ENCODE assay signal across 19 cellular contexts in genomic region chr19:5103812-5104410, GRCh38.
A peak's percentile ranks its signal among the peaks of the same experiment; 100 is the strongest.
DNase-seq lines count a peak whose midpoint lies in the region; ATAC-seq and TF ChIP-seq lines count a peak whose summit lies in the region.
"Had no signal": no experiment of that assay in that cellular context is flagged by ENCODE, and none has a peak within 500 bp of the region (broad histone marks: within the 10 kb centered on the region; RNA-seq: fewer than 3 reads in every experiment).

No MANE protein-coding gene starts in this region.

- peak overlapping the region; percentile 19 for H3K27ac ChIP-seq in cingulate gyrus (ENCODE audit: low read depth, low read length)
- peak overlapping the region; percentile 18 to 69 for H3K27ac ChIP-seq in thoracic aorta
- H3K27ac ChIP-seq: colonic mucosa, parathyroid adenoma had no signal

- peaks cover 20% of the 10 kb centered on the region for H3K9me3 Mint-ChIP-seq in activated T-helper 2 cell treated with anti-CD3 and anti-CD28 coated beads, Interferon-gamma antibody, Interleukin-2, Interleukin-4, amounts not matched to agents 10 μg/mL and 5 μg/mL and 100 μg/mL, durations not matched to agents 14 hours and 24 hours and 36 hours

- DNase-seq in NCI-H1092 treated with DMSO at 0.1 percent for 48 hours (lab: John Stamatoyannopoulos, UW) (peak; percentile 20), NCI-H1092 (lab: John Stamatoyannopoulos, UW) (no peak), left lobe of liver (ENCODE audit: low spot score) (no peak), thoracic aorta (ENCODE audit: low spot score) (no peak), dedifferentiated amniotic fluid mesenchymal stem cell (ENCODE audit: extremely low spot score) (no peak), putamen (ENCODE audit: low spot score) (no peak)
- DNase-seq in activated T-helper 2 cell treated with anti-CD3 and anti-CD28 coated beads, Interferon-gamma antibody, Interleukin-2, Interleukin-4, amounts not matched to agents 10 μg/mL and 5 μg/mL and 100 μg/mL, durations not matched to agents 14 hours and 24 hours and 36 hours (ENCODE audit: low spot score), result no peak
- DNase-seq: 8988T; activated CD4-positive, alpha-beta T cell treated with anti-CD3 and anti-CD28 coated beads, Interleukin-2, amount 50 U/mL, for 48 hours; activated naive CD4-positive, alpha-beta T cell treated with anti-CD3 and anti-CD28 coated beads for 36 hours; activated T-cell treated with anti-CD3 and anti-CD28 coated beads for 4 hours; colonic mucosa; NCI-H187; NCI-H524; stimulated activated CD4-positive, alpha-beta T cell treated with anti-CD3 and anti-CD28 coated beads, Interleukin-12 subunit alpha, Interleukin-12 subunit beta, amount 100 ng/mL, for 4 hours; trophoblast cell had no signal

- H3K27ac Mint-ChIP-seq in activated T-helper 2 cell treated with anti-CD3 and anti-CD28 coated beads, Interferon-gamma antibody, Interleukin-2, Interleukin-4, amounts not matched to agents 10 μg/mL and 5 μg/mL and 100 μg/mL, durations not matched to agents 14 hours and 24 hours and 36 hours, result no peak overlapping the region
- H3K27ac Mint-ChIP-seq: activated naive CD4-positive, alpha-beta T cell treated with anti-CD3 and anti-CD28 coated beads for 36 hours; T-helper 1 cell treated with Interleukin-12 subunit alpha and Interleukin-12 subunit beta and Interleukin-4 antibody, amounts not matched to agents 30 μg/mL and 1 μg/mL, for 36 hours had no signal

- H3K36me3 Mint-ChIP-seq in activated T-helper 2 cell treated with anti-CD3 and anti-CD28 coated beads, Interferon-gamma antibody, Interleukin-2, Interleukin-4, amounts not matched to agents 10 μg/mL and 5 μg/mL and 100 μg/mL, durations not matched to agents 14 hours and 24 hours and 36 hours (ENCODE audit: low read depth), result peaks cover 26% of the 10 kb centered on the region

- H3K4me3 ChIP-seq in thoracic aorta, result peak overlapping the region; percentile 48
- H3K4me3 ChIP-seq: colonic mucosa had no signal

- H3K4me1 Mint-ChIP-seq in activated T-helper 2 cell treated with anti-CD3 and anti-CD28 coated beads, Interferon-gamma antibody, Interleukin-2, Interleukin-4, amounts not matched to agents 10 μg/mL and 5 μg/mL and 100 μg/mL, durations not matched to agents 14 hours and 24 hours and 36 hours (ENCODE audit: low read depth), result no peaks in the 10 kb centered on the region

- H3K4me3 Mint-ChIP-seq in activated T-helper 2 cell treated with anti-CD3 and anti-CD28 coated beads, Interferon-gamma antibody, Interleukin-2, Interleukin-4, amounts not matched to agents 10 μg/mL and 5 μg/mL and 100 μg/mL, durations not matched to agents 14 hours and 24 hours and 36 hours (ENCODE audit: low read depth), result no peak overlapping the region
- H3K4me3 Mint-ChIP-seq: activated naive CD4-positive, alpha-beta T cell treated with anti-CD3 and anti-CD28 coated beads for 36 hours; T-helper 1 cell treated with Interleukin-12 subunit alpha and Interleukin-12 subunit beta and Interleukin-4 antibody, amounts not matched to agents 30 μg/mL and 1 μg/mL, for 36 hours had no signal

- TF ChIP-seq CTCF in thoracic aorta (IDR thresholded peaks at IDR 0.05), result no peak

- H3K27me3 Mint-ChIP-seq in activated T-helper 2 cell treated with anti-CD3 and anti-CD28 coated beads, Interferon-gamma antibody, Interleukin-2, Interleukin-4, amounts not matched to agents 10 μg/mL and 5 μg/mL and 100 μg/mL, durations not matched to agents 14 hours and 24 hours and 36 hours (ENCODE audit: low read depth), result no peaks in the 10 kb centered on the region

- ATAC-seq in left lobe of liver (peak; percentile 8), thoracic aorta (ENCODE audit: insufficient number of reproducible peaks, low FRiP score, low read depth) (no peak)

- peaks cover 12% of the 10 kb centered on the region for H3K9me3 ChIP-seq in thoracic aorta

- peaks cover 7% of the 10 kb centered on the region for H3K36me3 ChIP-seq in thoracic aorta
- H3K36me3 ChIP-seq: colonic mucosa had no signal

- intact Hi-C loops in activated T-helper 2 cell treated with anti-CD3 and anti-CD28 coated beads, Interferon-gamma antibody, Interleukin-2, Interleukin-4, amounts not matched to agents 10 μg/mL and 5 μg/mL and 100 μg/mL, durations not matched to agents 14 hours and 24 hours and 36 hours (cut with micrococcal nuclease), result no loop called here

- H3K27me3 ChIP-seq in thoracic aorta (replicated peaks; ENCODE audit: insufficient read depth), result no peaks in the 10 kb centered on the region
- H3K27me3 ChIP-seq: colonic mucosa had no signal

- peaks cover 9 to 32% of the 10 kb centered on the region in 2 donors for H3K4me1 ChIP-seq in thoracic aorta (ENCODE audit: control insufficient read depth in 1 of 2, low read depth in 2 of 2)
- H3K4me1 ChIP-seq: colonic mucosa, parathyroid adenoma had no signal
